In the genomic region with DNA sequence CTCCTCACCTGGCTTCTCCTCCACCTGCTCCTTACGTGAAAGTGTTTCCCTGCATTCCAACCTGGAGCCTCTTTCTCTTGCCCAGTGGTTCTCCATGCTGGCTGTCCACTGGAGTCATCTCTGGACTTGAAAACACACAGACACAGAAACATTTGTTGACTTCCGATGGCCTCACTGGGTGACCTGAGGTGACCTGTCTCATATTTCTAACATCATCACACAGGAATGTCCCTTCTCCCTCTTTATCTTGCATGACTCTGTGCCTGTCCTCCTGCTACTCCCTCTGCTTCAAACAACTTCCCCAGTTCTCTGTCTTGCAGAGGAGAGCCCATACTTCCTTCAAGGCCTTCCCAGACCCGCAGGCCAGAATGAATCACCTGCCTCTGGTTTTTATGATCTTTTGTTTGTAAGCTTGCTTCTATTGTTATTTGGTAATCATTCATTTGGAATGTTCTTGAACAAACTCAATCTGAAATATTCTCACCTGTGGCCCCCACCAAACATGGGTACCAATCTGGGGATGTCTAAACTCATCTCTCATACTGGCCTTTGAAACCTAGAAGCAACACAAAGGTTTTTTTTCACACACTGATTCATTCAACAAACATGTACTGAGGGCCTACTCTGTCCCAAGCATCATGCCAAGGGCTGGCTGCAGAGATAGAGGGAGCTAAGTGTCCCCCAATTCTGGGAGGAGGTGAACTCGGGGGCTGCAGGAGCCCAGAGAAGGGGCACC, we compare ENCODE assay signal across 11 cellular contexts. TPM values are rescaled to one million over a fixed set of nuclear protein-coding genes. Genes with fewer than 3 reads are reported as not detected.
DNase-seq lines count a peak whose midpoint lies in the region; ATAC-seq and TF ChIP-seq lines count a peak whose summit lies in the region.
"Had no signal": no experiment of that assay in that cellular context is flagged by ENCODE, and none has a peak within 500 bp of the region (broad histone marks: within the 10 kb centered on the region; RNA-seq: fewer than 3 reads in every experiment).

No MANE protein-coding gene starts in this region.

- H3K4me2 ChIP-seq in osteoblast (ENCODE audit: insufficient read depth, low read length), result peak overlapping the region; percentile 45

- no peak overlapping the region for H3K9ac ChIP-seq in endodermal cell (ENCODE audit: extremely low read depth, low read length, poor library complexity, severe bottlenecking)

- H3K9me3 Mint-ChIP-seq in endodermal cell, result no peaks in the 10 kb centered on the region
- H3K9me3 Mint-ChIP-seq: activated B cell treated with CpG ODN at 0.5 μM for 24 hours, brain had no signal

- H2AFZ ChIP-seq in osteoblast (ENCODE audit: low read length), result peak overlapping the region; percentile 17

- H3K27me3 Mint-ChIP-seq in endodermal cell (ENCODE audit: insufficient read depth), result no peaks in the 10 kb centered on the region

- H3K27ac ChIP-seq in RWPE2 (ENCODE audit: poor library complexity, severe bottlenecking) (peak overlapping the region; percentile 83), osteoblast (ENCODE audit: low read depth, low read length) (peak overlapping the region; percentile 94), endodermal cell (ENCODE audit: low read depth, low read length) (no peak overlapping the region)

- H3K36me3 ChIP-seq in RWPE2 (ENCODE audit: low read depth) (no peaks in the 10 kb centered on the region), osteoblast (ENCODE audit: insufficient read depth, low read length) (no peaks in the 10 kb centered on the region), endodermal cell (ENCODE audit: control insufficient read depth, insufficient read depth, low read length) (no peaks in the 10 kb centered on the region)

- H3K4me3 ChIP-seq in RWPE2 (ENCODE audit: severe bottlenecking) (no peak overlapping the region), fibroblast of the aortic adventitia (ENCODE audit: low read depth, low read length) (no peak overlapping the region), osteoblast (ENCODE audit: insufficient read depth, low read length) (peak overlapping the region; percentile 15), endodermal cell (ENCODE audit: low read length) (no peak overlapping the region)

- no peaks in the 10 kb centered on the region for H3K36me3 Mint-ChIP-seq in endodermal cell (ENCODE audit: low read depth)
- H3K36me3 Mint-ChIP-seq: brain had no signal

- H3K9me3 ChIP-seq in RWPE2 (ENCODE audit: severe bottlenecking) (no peaks in the 10 kb centered on the region), osteoblast (ENCODE audit: low read depth, low read length) (no peaks in the 10 kb centered on the region), endodermal cell (ENCODE audit: control insufficient read depth, low read length) (no peaks in the 10 kb centered on the region)

- H3K27ac Mint-ChIP-seq in endodermal cell, result no peak overlapping the region
- H3K27ac Mint-ChIP-seq: activated B cell treated with CpG ODN at 0.5 μM for 24 hours, brain had no signal

- DNase-seq in GM04503 (ENCODE audit: low read depth) (peak; percentile 77), RWPE2 (ENCODE audit: low spot score) (peak; percentile 88), fibroblast of the aortic adventitia (ENCODE audit: low read depth) (peak; percentile 43), osteoblast (ENCODE audit: insufficient read length, low spot score, missing footprints) (peak; percentile 75), endodermal cell (no peak), NCI-H524 (lab: John Stamatoyannopoulos, UW) (no peak)
- DNase-seq in stimulated activated CD4-positive, alpha-beta T cell treated with anti-CD3 and anti-CD28 coated beads, Interleukin-2, amount 100 ng/mL, for 24 hours, result no peak
- DNase-seq: activated B cell treated with CpG ODN at 0.5 μM for 24 hours, NCI-H1694 treated with DMSO at 0.1 percent for 48 hours had no signal

- no peak overlapping the region for H3K4me3 Mint-ChIP-seq in endodermal cell
- H3K4me3 Mint-ChIP-seq: activated B cell treated with CpG ODN at 0.5 μM for 24 hours, brain had no signal

- H3K79me2 ChIP-seq in osteoblast (ENCODE audit: insufficient read depth, low read length), result no peaks in the 10 kb centered on the region

- H3K4me1 Mint-ChIP-seq in endodermal cell, result no peaks in the 10 kb centered on the region

- no peaks in the 10 kb centered on the region for H4K20me1 ChIP-seq in osteoblast (ENCODE audit: insufficient read depth, low read length)

- peak; percentile 19 for TF ChIP-seq CTCF in RWPE2 (IDR thresholded peaks at IDR 0.05; ENCODE audit: poor library complexity, severe bottlenecking)
- no peak for TF ChIP-seq CTCF in fibroblast of the aortic adventitia (IDR thresholded peaks at IDR 0.05; ENCODE audit: insufficient read depth, low read length)
- TF ChIP-seq CTCF in osteoblast (IDR thresholded peaks at IDR 0.05; ENCODE audit: extremely low read depth, low read depth, low read length), result no peak
- no peak for TF ChIP-seq CTCF in endodermal cell (conservative IDR thresholded peaks at IDR 0.05)

- H3K4me1 ChIP-seq in RWPE2 (ENCODE audit: insufficient read depth, poor library complexity, severe bottlenecking) (peaks cover 33% of the 10 kb centered on the region), osteoblast (ENCODE audit: insufficient read depth, low read length) (peaks cover 46% of the 10 kb centered on the region), endodermal cell (ENCODE audit: control insufficient read depth, insufficient read depth, low read length) (no peaks in the 10 kb centered on the region)

- H3K27me3 ChIP-seq in RWPE2 (ENCODE audit: insufficient read depth, poor library complexity, severe bottlenecking), result no peaks in the 10 kb centered on the region
- no peaks in the 10 kb centered on the region for H3K27me3 ChIP-seq in osteoblast (ENCODE audit: insufficient read depth, low read length)
- no peaks in the 10 kb centered on the region for H3K27me3 ChIP-seq in endodermal cell (ENCODE audit: control insufficient read depth, insufficient read depth, low read length, poor library complexity, severe bottlenecking)

- 85 to 87% methylated on average over 3 to 4 of the region's 4 CpGs for WGBS in endodermal cell (ENCODE audit: insufficient coverage in 1 of 2, insufficient read length in 1 of 2), 2 experiments

- ATAC-seq in RWPE2 (ENCODE audit: low read depth) (peak; percentile 94), HG02970 (IDR thresholded peaks at IDR 0.05; ENCODE audit: low FRiP score, unreplicated experiment) (no peak)

RNA-seq across cellular contexts. Expression of a gene that starts 9.7 kb away (rescaled TPM):
- total RNA-seq in fibroblast of the aortic adventitia (ENCODE audit: low replicate concordance) (5.7 and 7.2 TPM in 2 replicates), osteoblast (7.6 and 10.3 TPM in 2 replicates), endodermal cell (1 to 10 TPM; 5.2 to 6.0 TPM)
- 2.5 TPM for polyA plus RNA-seq in endodermal cell (2013, experiment 1 of 2)
- 2.6 TPM for polyA plus RNA-seq in endodermal cell (2013, experiment 2 of 2)

Comparison
In these comparisons a context has a peak if more than half of its experiments do, and no peak if none do; other contexts are left out.
1. DNase-seq: peak in GM04503 (single experiment), RWPE2 (single experiment), fibroblast of the aortic adventitia (single experiment) and osteoblast (single experiment); none in stimulated activated CD4-positive, alpha-beta T cell treated with anti-CD3 and anti-CD28 coated beads, Interleukin-2, amount 100 ng/mL, for 24 hours (0 of 2), endodermal cell (single experiment) and NCI-H524 (0 of 2).